Comparison of ENCODE assay signal across 25 cellular contexts in the genomic region with DNA sequence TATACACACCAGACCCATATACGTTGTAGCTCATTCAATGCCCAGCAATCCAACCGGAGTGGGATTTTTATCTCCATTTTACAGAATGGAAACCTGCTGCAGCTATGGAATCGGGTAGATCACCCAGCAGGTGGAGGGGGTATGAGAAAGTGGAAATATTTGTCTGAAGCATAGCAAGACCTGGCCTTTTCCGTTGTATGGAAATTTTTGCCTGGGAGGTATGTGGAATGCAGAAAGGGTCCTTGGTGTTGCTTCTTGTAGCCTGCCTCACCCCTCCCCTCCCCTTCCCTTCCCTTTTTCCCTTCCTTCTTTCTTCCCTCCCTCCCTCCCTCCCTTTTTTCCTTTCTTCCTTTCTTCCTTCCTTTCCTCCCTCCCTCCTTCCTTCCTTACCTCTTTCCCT.
"Had no signal": no experiment of that assay in that cellular context is flagged by ENCODE, and none has a peak within 500 bp of the region (broad histone marks: within the 10 kb centered on the region; RNA-seq: fewer than 3 reads in every experiment).

No MANE protein-coding gene starts in this region.

- H3K27ac Mint-ChIP-seq: activated naive CD4-positive, alpha-beta T cell treated with anti-CD3 and anti-CD28 coated beads for 36 hours; activated naive CD8-positive, alpha-beta T cell treated with anti-CD3 and anti-CD28 coated beads, Interleukin-2, amount 10 ng/mL, durations not matched to agents 7 days and 5 days; effector memory CD8-positive, alpha-beta T cell had no signal

- H3K9me3 ChIP-seq: ascending aorta, heart right ventricle, left lung, mucosa of descending colon, neutrophil, pancreas, prostate gland, tibial nerve had no signal

- H3K4me1 ChIP-seq: pancreas, prostate gland had no signal

- H3K4me3 Mint-ChIP-seq: activated naive CD4-positive, alpha-beta T cell treated with anti-CD3 and anti-CD28 coated beads for 36 hours; activated naive CD8-positive, alpha-beta T cell treated with anti-CD3 and anti-CD28 coated beads, Interleukin-2, amount 10 ng/mL, durations not matched to agents 7 days and 5 days; effector memory CD8-positive, alpha-beta T cell; nephron progenitor cell had no signal

- H3K27ac ChIP-seq: ascending aorta, left lung, neutrophil, pancreas, prostate gland, tibial nerve had no signal

- ATAC-seq: effector memory CD8-positive, alpha-beta T cell; left lung; mucosa of descending colon; pancreas had no signal

- H3K36me3 Mint-ChIP-seq: activated naive CD8-positive, alpha-beta T cell treated with anti-CD3 and anti-CD28 coated beads, Interleukin-2, amount 10 ng/mL, durations not matched to agents 7 days and 5 days had no signal

- H3K27me3 ChIP-seq: ascending aorta, heart right ventricle, pancreas, tibial nerve had no signal

- H3K36me3 ChIP-seq: ascending aorta, left lung, neutrophil, pancreas, prostate gland, tibial nerve had no signal

- H3K4me3 ChIP-seq: ascending aorta, heart right ventricle, left lung, lung, mucosa of descending colon, pancreas, prostate gland, tibial nerve had no signal

- H3K9me3 Mint-ChIP-seq: activated naive CD4-positive, alpha-beta T cell treated with anti-CD3 and anti-CD28 coated beads for 36 hours; activated naive CD8-positive, alpha-beta T cell treated with anti-CD3 and anti-CD28 coated beads, Interleukin-2, amount 10 ng/mL, durations not matched to agents 7 days and 5 days; effector memory CD8-positive, alpha-beta T cell; nephron progenitor cell had no signal

- DNase-seq: activated CD4-positive, alpha-beta T cell treated with anti-CD3 and anti-CD28 coated beads for 4 hours; activated CD4-positive, alpha-beta T cell treated with anti-CD3 and anti-CD28 coated beads, Interleukin-2, amount 50 U/mL, for 48 hours; activated CD8-positive, alpha-beta memory T cell treated with anti-CD3 and anti-CD28 coated beads for 24 hours; activated effector memory CD4-positive, alpha-beta T cell treated with Interleukin-2 at 50 U/mL for 16 hours; activated naive CD4-positive, alpha-beta T cell treated with anti-CD3 and anti-CD28 coated beads for 36 hours; activated naive CD8-positive, alpha-beta T cell treated with anti-CD3 and anti-CD28 coated beads, Interleukin-2, amount 10 ng/mL, durations not matched to agents 7 days and 5 days; caudate nucleus; cortex of kidney; effector memory CD8-positive, alpha-beta T cell; foreskin fibroblast; heart right ventricle; kidney glomerular epithelial cell; left lung; mucosa of descending colon; nephron progenitor cell; stimulated activated CD4-positive, alpha-beta T cell treated with anti-CD3 and anti-CD28 coated beads, Interleukin-15, amount 100 ng/mL, for 24 hours; stimulated activated CD4-positive, alpha-beta T cell treated with anti-CD3 and anti-CD28 coated beads, Interleukin-2, amount 100 ng/mL, for 24 hours; stimulated activated naive CD4-positive, alpha-beta T cell; T-helper 1 cell had no signal
